Comparison of ENCODE assay signal across 9 cellular contexts in genomic region chr2:151805343-151805742, GRCh38.
"Had no signal": no experiment of that assay in that cellular context is flagged by ENCODE, and none has a peak within 500 bp of the region (broad histone marks: within the 10 kb centered on the region; RNA-seq: fewer than 3 reads in every experiment).

No MANE protein-coding gene starts in this region.

- DNase-seq: H9, HCEC 1CT, HFFc6, IMR-90, KBM-7 had no signal

- H3K4me1 Mint-ChIP-seq: GM23338, H9 had no signal

- H3K4me2 ChIP-seq: GM23338 had no signal

- H3K4me3 Mint-ChIP-seq: GM23338, H9, HFFc6 had no signal

- H3K27ac Mint-ChIP-seq: GM23338, H9, HFFc6 had no signal

- H2AFZ ChIP-seq: GM23338 had no signal

- FAIRE-seq: H1, H54, HTR-8/SVneo had no signal

- H3K9me3 Mint-ChIP-seq: GM23338, H9, HFFc6 had no signal

- H3K4me3 ChIP-seq: GM23338 had no signal

- ATAC-seq: GM23338 had no signal
